Comparison of ENCODE assay signal across 8 cellular contexts in the genomic region with DNA sequence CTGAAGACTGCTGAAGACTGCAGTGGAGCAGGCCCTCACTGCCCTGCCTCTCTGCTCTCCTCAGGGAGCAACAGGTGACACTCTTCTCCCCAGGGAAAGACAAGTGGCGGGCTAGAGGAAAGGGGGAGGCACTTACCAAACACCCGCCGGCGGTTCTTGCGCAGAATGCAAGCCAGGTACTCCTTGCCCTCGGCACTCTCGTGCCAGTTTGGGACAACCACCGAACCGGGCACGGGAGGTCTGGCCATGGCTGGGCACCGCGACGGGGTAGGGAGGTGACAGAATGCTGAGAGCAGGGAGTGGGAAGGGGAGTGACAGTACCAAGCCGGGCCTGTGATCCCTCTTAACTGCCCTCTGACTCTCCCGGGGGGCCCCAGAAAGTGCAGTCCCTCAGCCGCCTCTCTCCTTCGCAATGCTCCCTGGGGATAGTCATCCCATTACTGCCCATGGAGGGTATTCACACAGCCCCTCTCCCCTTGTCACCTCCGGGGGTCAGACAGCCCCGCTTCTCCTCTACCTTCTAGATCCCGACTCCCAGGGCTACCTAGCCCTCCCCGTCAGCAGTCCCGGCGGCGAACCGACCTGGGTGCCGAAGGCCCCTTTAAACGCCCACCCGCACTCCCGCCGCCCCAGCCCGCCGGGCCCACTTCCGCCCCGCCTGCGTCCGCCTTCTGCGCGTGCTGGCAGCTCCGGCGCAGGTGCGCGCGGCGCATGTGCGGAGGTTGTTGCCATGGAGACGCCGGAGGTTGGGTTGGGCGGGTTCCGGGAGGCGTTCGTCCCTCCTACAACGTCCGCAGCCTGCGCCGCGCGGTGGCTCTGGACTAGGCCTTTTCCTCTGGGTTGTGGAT.
DNase-seq lines count a peak whose midpoint lies in the region; ATAC-seq lines count a peak whose summit lies in the region.

A gene with protein sequence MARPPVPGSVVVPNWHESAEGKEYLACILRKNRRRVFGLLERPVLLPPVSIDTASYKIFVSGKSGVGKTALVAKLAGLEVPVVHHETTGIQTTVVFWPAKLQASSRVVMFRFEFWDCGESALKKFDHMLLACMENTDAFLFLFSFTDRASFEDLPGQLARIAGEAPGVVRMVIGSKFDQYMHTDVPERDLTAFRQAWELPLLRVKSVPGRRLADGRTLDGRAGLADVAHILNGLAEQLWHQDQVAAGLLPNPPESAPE (minus strand): TSS at position 689 of the 848 bp plus-strand sequence. CDS start 441 bp downstream, at position 248.

- peak; percentile 86 for ATAC-seq in HG03432 (IDR thresholded peaks at IDR 0.05; ENCODE audit: unreplicated experiment)

- peak; percentile 98 for DNase-seq in AG20443 (ENCODE audit: low spot score)
- DNase-seq in GM19238 (ENCODE audit: insufficient read length, low spot score): peak; percentile 94
- peak; percentile 99 for DNase-seq in NCI-H510A (lab: John Stamatoyannopoulos, UW)
- DNase-seq in activated CD4-positive, alpha-beta T cell treated with anti-CD3 and anti-CD28 coated beads for 4 hours: peak; percentile 94 to 95
- DNase-seq in left kidney (ENCODE audit: low read depth, low spot score): peak; percentile 98
- peak; percentile 96 to 98 for DNase-seq in stimulated activated CD4-positive, alpha-beta T cell treated with anti-CD3 and anti-CD28 coated beads, Interleukin-2, amount 100 ng/mL, for 24 hours

- peak within 1 kb of the TSS; percentile 52 for H3K27ac ChIP-seq in cingulate gyrus (ENCODE audit: low read depth, low read length)

Comparison
In these comparisons a context has a peak if more than half of its experiments do, and no peak if none do; other contexts are left out.
1. Peak in every context shown above with its lines: DNase-seq, ATAC-seq and H3K27ac ChIP-seq.